ENCODE assay signal across 11 cellular contexts in the genomic region with DNA sequence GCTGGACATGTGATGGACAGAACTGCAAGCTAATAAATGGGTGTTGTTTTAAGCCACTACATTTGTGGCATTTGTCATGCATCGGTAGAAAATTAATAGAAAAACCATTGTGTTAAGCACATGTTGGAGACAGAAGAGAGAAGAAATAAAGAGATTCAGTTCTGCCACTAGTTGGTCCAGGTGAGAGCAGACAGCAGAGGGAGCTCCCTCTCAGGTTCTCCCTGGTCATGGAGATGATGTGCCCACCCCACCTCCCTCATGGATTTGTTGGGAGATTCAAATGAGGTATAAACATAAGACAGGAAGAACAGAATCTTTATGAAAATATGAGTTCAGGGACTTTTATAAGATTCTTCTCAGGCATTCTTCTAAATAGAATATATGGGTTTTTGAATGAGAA. TPM values are rescaled to one million over a fixed set of nuclear protein-coding genes. Genes with fewer than 3 reads are reported as not detected.
DNase-seq lines count a peak whose midpoint lies in the region; ATAC-seq and TF ChIP-seq lines count a peak whose summit lies in the region.
"Had no signal": no experiment of that assay in that cellular context is flagged by ENCODE, and none has a peak within 500 bp of the region (broad histone marks: within the 10 kb centered on the region; RNA-seq: fewer than 3 reads in every experiment).

No MANE protein-coding gene starts in this region.

- H3K79me2 ChIP-seq in KMS-11 (ENCODE audit: insufficient read depth, low read depth), result no peaks in the 10 kb centered on the region

- peaks cover 23% of the 10 kb centered on the region for H3K27me3 Mint-ChIP-seq in neural crest cell (ENCODE audit: low read depth)
- H3K27me3 Mint-ChIP-seq: brain had no signal

- no peaks in the 10 kb centered on the region for H4K20me1 ChIP-seq in KMS-11 (ENCODE audit: insufficient read depth)

- peaks cover 0 to 2% of the 10 kb centered on the region in 2 donors for H3K9me3 ChIP-seq in right atrium auricular region

- DNase-seq in NCI-H748 (lab: John Stamatoyannopoulos, UW; ENCODE audit: unreplicated experiment) (peak; percentile 18), NCI-H748 treated with DMSO at 0.1 percent for 48 hours (lab: John Stamatoyannopoulos, UW) (no peak), astrocyte of the cerebellum (ENCODE audit: low read depth) (no peak), neural crest cell (ENCODE audit: low read depth, low spot score) (no peak), caudate nucleus (lab: John Stamatoyannopoulos, UW) (no peak), right atrium auricular region (ENCODE audit: low spot score) (no peak)
- DNase-seq: activated CD4-positive, alpha-beta T cell treated with anti-CD3 and anti-CD28 coated beads, Interleukin-2, amount 50 U/mL, for 48 hours; hypothalamus had no signal

- H3K9ac ChIP-seq in KMS-11, result no peak overlapping the region

- H3K4me1 Mint-ChIP-seq in neural crest cell, result no peaks in the 10 kb centered on the region
- H3K4me1 Mint-ChIP-seq: brain had no signal

- H3K9me3 Mint-ChIP-seq in neural crest cell, result no peaks in the 10 kb centered on the region

- H2AFZ ChIP-seq in KMS-11 (ENCODE audit: low read depth), result no peak overlapping the region

- H3K4me3 ChIP-seq in KMS-11 (IDR thresholded peaks at IDR 0.05; ENCODE audit: insufficient read depth, low read depth, low read length) (no peak overlapping the region), astrocyte of the cerebellum (ENCODE audit: low read depth, low read length) (no peak overlapping the region), right atrium auricular region (no peak overlapping the region)

- H3K36me3 ChIP-seq in KMS-11 (ENCODE audit: insufficient read depth), result no peaks in the 10 kb centered on the region
- no peaks in the 10 kb centered on the region for H3K36me3 ChIP-seq in right atrium auricular region

- H3K4me1 ChIP-seq in KMS-11 (ENCODE audit: low read depth, poor library complexity, severe bottlenecking), result peaks cover 6% of the 10 kb centered on the region
- no peaks in the 10 kb centered on the region for H3K4me1 ChIP-seq in right atrium auricular region

- no peaks in the 10 kb centered on the region for H3K27me3 ChIP-seq in KMS-11 (ENCODE audit: insufficient read depth, low read depth)
- H3K27me3 ChIP-seq in right atrium auricular region, result no peaks in the 10 kb centered on the region

- H3K4me3 Mint-ChIP-seq in neural crest cell, result no peak overlapping the region
- H3K4me3 Mint-ChIP-seq: brain had no signal

- no peak for ATAC-seq in GM19351 (IDR thresholded peaks at IDR 0.05; ENCODE audit: unreplicated experiment)

- TF ChIP-seq CTCF in KMS-11 (conservative IDR thresholded peaks at IDR 0.05; ENCODE audit: low read depth, low read length) (peak; percentile 21), astrocyte of the cerebellum (IDR thresholded peaks at IDR 0.05; ENCODE audit: low read depth, low read length, missing control alignments) (peak; percentile 22), neural crest cell (conservative IDR thresholded peaks at IDR 0.05) (peak; percentile 44), right atrium auricular region (IDR thresholded peaks at IDR 0.05) (no peak)

- H3K27ac Mint-ChIP-seq in neural crest cell (ENCODE audit: unreplicated experiment), result no peak overlapping the region
- H3K27ac Mint-ChIP-seq: brain had no signal

- H3K27ac ChIP-seq in KMS-11 (no peak overlapping the region), caudate nucleus (ENCODE audit: low read depth, low read length) (no peak overlapping the region), right atrium auricular region (no peak overlapping the region)

- H3K4me2 ChIP-seq in KMS-11, result no peak overlapping the region

- in situ Hi-C loops in astrocyte of the cerebellum (cut with HindIII; ENCODE audit: low sequenced_read_pairs), result no loop called here

- H3K36me3 Mint-ChIP-seq in neural crest cell (ENCODE audit: low read depth), result no peaks in the 10 kb centered on the region
- H3K36me3 Mint-ChIP-seq: brain had no signal

RNA-seq across cellular contexts. Expression of a gene that starts 36.8 kb away (rescaled TPM):
- 29.7 and 33.4 TPM in 2 replicates for total RNA-seq in neural crest cell
- total RNA-seq in right atrium auricular region, result 10 to 100 TPM in 1 of 2 donors, 1 to 10 TPM in 1; 8.3 to 13.2 TPM

RNA-seq across cellular contexts. Expression of a gene that starts 42.7 kb away (rescaled TPM):
- not detected in 2 replicates for total RNA-seq in neural crest cell
- not detected for total RNA-seq in right atrium auricular region

Comparison
In these comparisons a context has a peak if more than half of its experiments do, and no peak if none do; other contexts are left out.
1. CTCF ChIP-seq: peak in KMS-11 (single experiment), astrocyte of the cerebellum (single experiment) and neural crest cell (single experiment); none in right atrium auricular region (0 of 2).